ENCODE assay signal across 8 cellular contexts in genomic region chrX:103157511-103158316, GRCh38. TPM values are rescaled to one million over a fixed set of nuclear protein-coding genes. Genes with fewer than 3 reads are reported as not detected.
A peak's percentile ranks its signal among the peaks of the same experiment; 100 is the strongest.
DNase-seq lines count a peak whose midpoint lies in the region; ATAC-seq and TF ChIP-seq lines count a peak whose summit lies in the region.

No MANE protein-coding gene starts in this region.

- DNase-seq in AG10803 (ENCODE audit: low read depth) (peak; percentile 37), GM03348 (ENCODE audit: low spot score) (peak; percentile 41), SW480 (ENCODE audit: low spot score) (peak; percentile 13), superior temporal gyrus (ENCODE audit: extremely low spot score) (peak; percentile 81)
- no peak for DNase-seq in effector CD4-positive, alpha-beta T cell

- TF ChIP-seq CTCF in AG10803 (conservative IDR thresholded peaks at IDR 0.05; ENCODE audit: low read length) = peak; percentile 70
- TF ChIP-seq CTCF in KMS-11 (conservative IDR thresholded peaks at IDR 0.05; ENCODE audit: low read depth, low read length) = peak; percentile 81
- peak in 3 of 4 experiments; percentile 15 to 66 (median 19) for TF ChIP-seq CTCF in gastroesophageal sphincter (IDR thresholded peaks at IDR 0.05)

- H3K4me1 ChIP-seq in KMS-11 (ENCODE audit: low read depth, poor library complexity, severe bottlenecking) (peaks cover 3% of the 10 kb centered on the region), gastroesophageal sphincter (no peaks in the 10 kb centered on the region)

- H3K9me3 ChIP-seq in gastroesophageal sphincter = no peaks in the 10 kb centered on the region

- H3K4me3 ChIP-seq in AG10803 (ENCODE audit: low read length) (no peak overlapping the region), KMS-11 (IDR thresholded peaks at IDR 0.05; ENCODE audit: insufficient read depth, low read depth, low read length) (no peak overlapping the region), gastroesophageal sphincter (no peak overlapping the region)

- WGBS in gastroesophageal sphincter (ENCODE audit: low coverage in 1 of 2), 2 donors = 36 to 50% methylated on average over 1 to 2 of the region's 2 CpGs

- no peaks in the 10 kb centered on the region for H3K79me2 ChIP-seq in KMS-11 (ENCODE audit: insufficient read depth, low read depth)

- H4K20me1 ChIP-seq in KMS-11 (ENCODE audit: insufficient read depth) = no peaks in the 10 kb centered on the region

- ATAC-seq in gastroesophageal sphincter (no peak), HG03439 (IDR thresholded peaks at IDR 0.05; ENCODE audit: unreplicated experiment) (no peak)

- H2AFZ ChIP-seq in KMS-11 (ENCODE audit: low read depth) = no peak overlapping the region

- TF ChIP-seq POLR2A in gastroesophageal sphincter (IDR thresholded peaks at IDR 0.05) = no peak

- H3K27ac ChIP-seq in KMS-11 = no peak overlapping the region
- H3K27ac ChIP-seq in gastroesophageal sphincter = no peak overlapping the region

- H3K27me3 ChIP-seq in KMS-11 (ENCODE audit: insufficient read depth, low read depth) (no peaks in the 10 kb centered on the region), gastroesophageal sphincter (no peaks in the 10 kb centered on the region)

- TF ChIP-seq EP300 in gastroesophageal sphincter (IDR thresholded peaks at IDR 0.05) = no peak

- H3K36me3 ChIP-seq in KMS-11 (ENCODE audit: insufficient read depth) (no peaks in the 10 kb centered on the region), gastroesophageal sphincter (no peaks in the 10 kb centered on the region)

- no peak overlapping the region for H3K4me2 ChIP-seq in KMS-11

- no peak overlapping the region for H3K9ac ChIP-seq in KMS-11

RNA-seq across cellular contexts. Expression of gene BEX4, which starts 57.2 kb away (rescaled TPM):
- total RNA-seq in gastroesophageal sphincter = 10 to 100 TPM; 51.2 to 81.7 (median 60.0) TPM

Comparison
In these comparisons a context has a peak if more than half of its experiments do, and no peak if none do; other contexts are left out.
1. CTCF ChIP-seq: peak in every context shown above with its lines; median percentile 81 in KMS-11; 70 in AG10803; 19 in gastroesophageal sphincter.